In genomic region chr9:111648066-111648465, GRCh38 we compare ENCODE assay signal across 24 cellular contexts. TPM values are rescaled to one million over a fixed set of nuclear protein-coding genes. Genes with fewer than 3 reads are reported as not detected.
DNase-seq lines count a peak whose midpoint lies in the region; ATAC-seq and TF ChIP-seq lines count a peak whose summit lies in the region.
"Had no signal": no experiment of that assay in that cellular context is flagged by ENCODE, and none has a peak within 500 bp of the region (broad histone marks: within the 10 kb centered on the region; RNA-seq: fewer than 3 reads in every experiment).

No MANE protein-coding gene starts in this region.

- H3K4me3 Mint-ChIP-seq in chondrocyte (ENCODE audit: unreplicated experiment) = no peak overlapping the region
- no peak overlapping the region for H3K4me3 Mint-ChIP-seq in activated T-cell treated with anti-CD3 and anti-CD28 coated beads, Interleukin-2, amount 50 U/mL, for 4 hours
- H3K4me3 Mint-ChIP-seq: activated T-cell treated with anti-CD3 and anti-CD28 coated beads, Interleukin-2, amount 50 U/mL, for 72 hours; natural killer cell treated with Interleukin-12 subunit alpha and Interleukin-12 subunit beta and Interleukin-15 and Interleukin-18, amount 100 ng/mL, for 72 hours; stimulated activated effector memory CD8-positive, alpha-beta T cell treated with anti-CD3 and anti-CD28 coated beads, Interleukin-12 subunit alpha, Interleukin-12 subunit beta, amount 100 ng/mL, for 72 hours had no signal

- H3K4me1 Mint-ChIP-seq in chondrocyte (ENCODE audit: low read depth) = peaks cover 20% of the 10 kb centered on the region
- no peaks in the 10 kb centered on the region for H3K4me1 Mint-ChIP-seq in activated T-cell treated with anti-CD3 and anti-CD28 coated beads, Interleukin-2, amount 50 U/mL, for 4 hours (ENCODE audit: low read depth)
- H3K4me1 Mint-ChIP-seq: stimulated activated effector memory CD8-positive, alpha-beta T cell treated with anti-CD3 and anti-CD28 coated beads, Interleukin-12 subunit alpha, Interleukin-12 subunit beta, amount 100 ng/mL, for 72 hours had no signal

- no peaks in the 10 kb centered on the region for H3K27me3 Mint-ChIP-seq in chondrocyte (ENCODE audit: low read depth)
- H3K27me3 Mint-ChIP-seq in activated T-cell treated with anti-CD3 and anti-CD28 coated beads, Interleukin-2, amount 50 U/mL, for 4 hours (ENCODE audit: low read depth) = no peaks in the 10 kb centered on the region
- H3K27me3 Mint-ChIP-seq: natural killer cell treated with Interleukin-12 subunit alpha and Interleukin-12 subunit beta and Interleukin-15 and Interleukin-18, amount 100 ng/mL, for 72 hours had no signal

- TF ChIP-seq CTCF in chondrocyte (IDR thresholded peaks at IDR 0.05) (no peak), fibroblast of villous mesenchyme (IDR thresholded peaks at IDR 0.05; ENCODE audit: insufficient read depth, low read depth, low read length) (no peak)

- H3K9me3 Mint-ChIP-seq in chondrocyte (ENCODE audit: low read depth) = no peaks in the 10 kb centered on the region
- H3K9me3 Mint-ChIP-seq in activated T-cell treated with anti-CD3 and anti-CD28 coated beads, Interleukin-2, amount 50 U/mL, for 4 hours = no peaks in the 10 kb centered on the region
- H3K9me3 Mint-ChIP-seq: activated T-cell treated with anti-CD3 and anti-CD28 coated beads, Interleukin-2, amount 50 U/mL, for 72 hours; natural killer cell treated with Interleukin-12 subunit alpha and Interleukin-12 subunit beta and Interleukin-15 and Interleukin-18, amount 100 ng/mL, for 72 hours; stimulated activated effector memory CD8-positive, alpha-beta T cell treated with anti-CD3 and anti-CD28 coated beads, Interleukin-12 subunit alpha, Interleukin-12 subunit beta, amount 100 ng/mL, for 72 hours had no signal

- peak; percentile 54 for DNase-seq in HCEC 1CT
- no peak for DNase-seq in chondrocyte (ENCODE audit: low spot score)
- DNase-seq in fibroblast of villous mesenchyme (ENCODE audit: low read depth) = peak; percentile 59
- DNase-seq in stromal cell of bone marrow (ENCODE audit: low read depth) = peak; percentile 21
- DNase-seq in activated T-cell treated with anti-CD3 and anti-CD28 coated beads, Interleukin-2, amount 50 U/mL, for 4 hours = no peak
- no peak for DNase-seq in SIG-M5 treated with dmso at 0.1 percent for 504 hours (lab: John Stamatoyannopoulos, UW; ENCODE audit: unreplicated experiment)
- DNase-seq in amniotic stem cell (lab: John Stamatoyannopoulos, UW) = no peak
- DNase-seq: ACHN; activated CD4-positive, CD25-positive, alpha-beta regulatory T cell; activated naive CD4-positive, alpha-beta T cell; activated T-cell treated with anti-CD3 and anti-CD28 coated beads, Interleukin-2, amount 50 U/mL, for 72 hours; amygdala; brain microvascular endothelial cell; DMS153; effector CD4-positive, alpha-beta T cell; gastrocnemius medialis; kidney glomerular epithelial cell; mammary epithelial cell; NCI-H446 treated with DMSO at 0.1 percent for 48 hours; substantia nigra had no signal

- H3K27ac Mint-ChIP-seq in chondrocyte (ENCODE audit: unreplicated experiment) = peak overlapping the region; percentile 76
- H3K27ac Mint-ChIP-seq: activated T-cell treated with anti-CD3 and anti-CD28 coated beads, Interleukin-2, amount 50 U/mL, for 72 hours; natural killer cell treated with Interleukin-12 subunit alpha and Interleukin-12 subunit beta and Interleukin-15 and Interleukin-18, amount 100 ng/mL, for 72 hours; stimulated activated effector memory CD8-positive, alpha-beta T cell treated with anti-CD3 and anti-CD28 coated beads, Interleukin-12 subunit alpha, Interleukin-12 subunit beta, amount 100 ng/mL, for 72 hours had no signal

- no peak overlapping the region for H3K4me3 ChIP-seq in fibroblast of villous mesenchyme (ENCODE audit: low read depth, low read length)
- H3K4me3 ChIP-seq: gastrocnemius medialis, SK-N-MC had no signal

- ATAC-seq in activated T-cell treated with anti-CD3 and anti-CD28 coated beads, Interleukin-2, amount 50 U/mL, for 4 hours = no peak
- no peak for ATAC-seq in GM18511 (IDR thresholded peaks at IDR 0.05; ENCODE audit: unreplicated experiment)
- ATAC-seq: activated T-cell treated with anti-CD3 and anti-CD28 coated beads, Interleukin-2, amount 50 U/mL, for 72 hours; gastrocnemius medialis; natural killer cell treated with Interleukin-12 subunit alpha and Interleukin-12 subunit beta and Interleukin-15 and Interleukin-18, amount 100 ng/mL, for 72 hours; stimulated activated effector memory CD8-positive, alpha-beta T cell treated with anti-CD3 and anti-CD28 coated beads, Interleukin-12 subunit alpha, Interleukin-12 subunit beta, amount 100 ng/mL, for 72 hours had no signal

- H3K36me3 Mint-ChIP-seq in chondrocyte (ENCODE audit: low read depth) = peaks cover 21% of the 10 kb centered on the region
- peaks cover 39% of the 10 kb centered on the region for H3K36me3 Mint-ChIP-seq in activated T-cell treated with anti-CD3 and anti-CD28 coated beads, Interleukin-2, amount 50 U/mL, for 4 hours (ENCODE audit: insufficient read depth)

RNA-seq across cellular contexts. Expression of gene GNG10, which starts 13.3 kb away (rescaled TPM):
- total RNA-seq in chondrocyte (35.7 to 37.5 TPM (median 36.1 TPM) in 3 replicates), fibroblast of villous mesenchyme (82.8 and 108 TPM in 2 replicates)
- 10 to 100 TPM; 18.8 to 20.4 (median 20.2) TPM for total RNA-seq in activated T-cell treated with anti-CD3 and anti-CD28 coated beads, Interleukin-2, amount 50 U/mL, for 4 hours

RNA-seq across cellular contexts. Expression of gene DNAJC25, which starts 16.9 kb away (rescaled TPM):
- total RNA-seq in chondrocyte = 6.5 to 9.1 TPM (median 6.9 TPM) in 3 replicates
- total RNA-seq in fibroblast of villous mesenchyme = 7.1 and 9.9 TPM in 2 replicates
- 1 to 10 TPM; 5.0 to 6.7 (median 6.5) TPM for total RNA-seq in activated T-cell treated with anti-CD3 and anti-CD28 coated beads, Interleukin-2, amount 50 U/mL, for 4 hours

RNA-seq across cellular contexts. Expression of gene PTGR1, which starts 48.6 kb away (rescaled TPM):
- total RNA-seq in chondrocyte (25.8 to 28.1 TPM (median 26.6 TPM) in 3 replicates), fibroblast of villous mesenchyme (85.4 and 116 TPM in 2 replicates)
- under 1 TPM; 0.26 to 0.73 (median 0.38) TPM for total RNA-seq in activated T-cell treated with anti-CD3 and anti-CD28 coated beads, Interleukin-2, amount 50 U/mL, for 4 hours
- total RNA-seq: natural killer cell treated with Interleukin-12 subunit alpha and Interleukin-12 subunit beta and Interleukin-15 and Interleukin-18, amount 100 ng/mL, for 72 hours had no signal

Comparison
In these comparisons a context has a peak if more than half of its experiments do, and no peak if none do; other contexts are left out.
1. DNase-seq: peak in HCEC 1CT (single experiment), fibroblast of villous mesenchyme (single experiment) and stromal cell of bone marrow (single experiment); none in chondrocyte (single experiment), activated T-cell treated with anti-CD3 and anti-CD28 coated beads, Interleukin-2, amount 50 U/mL, for 4 hours (single experiment), SIG-M5 treated with dmso at 0.1 percent for 504 hours (single experiment) and amniotic stem cell (single experiment).
2. RNA of gene PTGR1, which starts 48.6 kb away (total RNA-seq): 85.4 to 116 TPM in fibroblast of villous mesenchyme and 25.8 to 28.1 TPM in chondrocyte; 0.26 to 0.73 TPM in activated T-cell treated with anti-CD3 and anti-CD28 coated beads, Interleukin-2, amount 50 U/mL, for 4 hours; every median in the first group is over 10 times any median in the second.